In the genomic region with DNA sequence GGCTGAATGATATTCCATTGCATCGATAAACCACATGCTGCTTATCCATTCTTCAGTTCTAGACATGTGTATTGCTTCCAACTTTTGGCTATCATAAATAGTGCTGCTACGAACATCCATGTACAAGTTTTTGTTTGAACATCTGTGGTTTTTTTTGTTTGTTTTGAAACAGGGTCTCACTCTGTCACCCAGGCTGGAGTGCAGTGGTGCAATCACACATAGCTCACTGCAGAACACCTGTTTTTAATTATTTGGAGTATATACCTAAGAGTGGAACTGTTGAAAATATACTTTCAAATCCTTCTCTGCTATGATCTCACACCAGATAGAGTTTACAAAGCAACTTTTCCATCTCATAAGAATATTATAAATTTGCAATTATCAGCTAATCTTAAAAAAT, we compare ENCODE assay signal across 19 cellular contexts.
"Had no signal": no experiment of that assay in that cellular context is flagged by ENCODE, and none has a peak within 500 bp of the region (broad histone marks: within the 10 kb centered on the region; RNA-seq: fewer than 3 reads in every experiment).

No MANE protein-coding gene starts in this region.

- ATAC-seq: naive thymus-derived CD8-positive, alpha-beta T cell; stimulated activated naive CD8-positive, alpha-beta T cell treated with anti-CD3 and anti-CD28 coated beads, Interleukin-15, Interleukin-2, amounts not matched to agents 100 U/mL and 50 U/mL, for 24 hours had no signal

- H3K27ac ChIP-seq: adrenal gland, breast epithelium, esophagus squamous epithelium, parathyroid adenoma, sigmoid colon, tibial artery, uterus had no signal

- H3K36me3 ChIP-seq: adrenal gland, breast epithelium, uterus had no signal

- H3K4me3 ChIP-seq: adrenal gland, breast epithelium, esophagus squamous epithelium, sigmoid colon, tibial artery, uterus had no signal

- DNase-seq: activated CD4-positive, alpha-beta T cell treated with anti-CD3 and anti-CD28 coated beads, Interleukin-2, amount 50 U/mL, for 4 hours; activated gamma-delta T cell; adrenal gland; cerebellar nuclear complex; effector CD8-positive, alpha-beta T cell; esophagus squamous epithelium; immature natural killer cell; mesenchymal stem cell; naive thymus-derived CD8-positive, alpha-beta T cell; sigmoid colon; stimulated activated CD4-positive, alpha-beta T cell treated with anti-CD3 and anti-CD28 coated beads, Interleukin-2, amount 100 ng/mL, for 24 hours; stimulated activated naive CD8-positive, alpha-beta T cell treated with anti-CD3 and anti-CD28 coated beads, Interleukin-15, Interleukin-2, amounts not matched to agents 100 U/mL and 50 U/mL, for 24 hours; substantia nigra; tibial artery; uterus had no signal

- FAIRE-seq: astrocyte, TTC549 had no signal

- H3K27me3 ChIP-seq: adrenal gland, breast epithelium, esophagus squamous epithelium, sigmoid colon, tibial artery, uterus had no signal

- H3K9me3 ChIP-seq: adrenal gland, breast epithelium, esophagus squamous epithelium, sigmoid colon, tibial artery, uterus had no signal

- H3K4me1 ChIP-seq: breast epithelium had no signal
